1 cellular context compared by ENCODE assay signal in genomic region chr1:84753516-84754375, GRCh38.
A peak's percentile ranks its signal among the peaks of the same experiment; 100 is the strongest.
TF ChIP-seq lines count a peak whose summit lies in the region.

No MANE protein-coding gene starts in this region.

TF ChIP-seq in HepG2, 621 proteins besides CTCF, POLR2A, EP300 and RAD21 (continued from another document):
- TF ChIP-seq DDIT3 (CRISPR knock-in tag; IDR thresholded peaks at IDR 0.05), result no peak
- no peak for TF ChIP-seq SRSF9 (IDR thresholded peaks at IDR 0.05; ENCODE audit: borderline replicate concordance, insufficient read depth, low read depth, low read length, poor library complexity, severe bottlenecking)
- TF ChIP-seq STAG1 (CRISPR knock-in tag; IDR thresholded peaks at IDR 0.05), result peak; percentile 99
- TF ChIP-seq ZNF788 (CRISPR knock-in tag; IDR thresholded peaks at IDR 0.05; ENCODE audit: borderline replicate concordance), result no peak
- no peak for TF ChIP-seq THAP7 (CRISPR knock-in tag; IDR thresholded peaks at IDR 0.05)
- TF ChIP-seq WIZ (CRISPR knock-in tag; IDR thresholded peaks at IDR 0.05), result no peak
- no peak for TF ChIP-seq ZNF543 (CRISPR knock-in tag; IDR thresholded peaks at IDR 0.05)
- TF ChIP-seq ZNF207 (IDR thresholded peaks at IDR 0.05; ENCODE audit: borderline replicate concordance), result no peak
- no peak for TF ChIP-seq FOXM1 (CRISPR knock-in tag; IDR thresholded peaks at IDR 0.05)
- TF ChIP-seq ZNF225 (CRISPR knock-in tag; IDR thresholded peaks at IDR 0.05), result no peak
- no peak for TF ChIP-seq ZNF292 (CRISPR knock-in tag; IDR thresholded peaks at IDR 0.05; ENCODE audit: borderline replicate concordance, low read depth)
- TF ChIP-seq THAP11 (CRISPR knock-in tag; IDR thresholded peaks at IDR 0.05), result 0 out of 2 replicates have a peak, but pooled peaks have one; percentile 14
- TF ChIP-seq FOXK1 (CRISPR knock-in tag; IDR thresholded peaks at IDR 0.05; ENCODE audit: borderline replicate concordance, low read depth), result no peak
- TF ChIP-seq RFX1 (IDR thresholded peaks at IDR 0.05), result no peak
- no peak for TF ChIP-seq ZFP36L1 (CRISPR knock-in tag; IDR thresholded peaks at IDR 0.05)
- TF ChIP-seq TRAFD1 (CRISPR knock-in tag; IDR thresholded peaks at IDR 0.05; ENCODE audit: borderline replicate concordance), result no peak
- TF ChIP-seq SPEN (CRISPR knock-in tag; IDR thresholded peaks at IDR 0.05; ENCODE audit: low read depth), result no peak
- TF ChIP-seq RBAK (CRISPR knock-in tag; IDR thresholded peaks at IDR 0.05), result no peak
- TF ChIP-seq ZNF598 (CRISPR knock-in tag; IDR thresholded peaks at IDR 0.05; ENCODE audit: borderline replicate concordance), result no peak
TF ChIP-seq in HepG2: peak in this region for 6.
